ENCODE assay signal across 8 cellular contexts in the genomic region with DNA sequence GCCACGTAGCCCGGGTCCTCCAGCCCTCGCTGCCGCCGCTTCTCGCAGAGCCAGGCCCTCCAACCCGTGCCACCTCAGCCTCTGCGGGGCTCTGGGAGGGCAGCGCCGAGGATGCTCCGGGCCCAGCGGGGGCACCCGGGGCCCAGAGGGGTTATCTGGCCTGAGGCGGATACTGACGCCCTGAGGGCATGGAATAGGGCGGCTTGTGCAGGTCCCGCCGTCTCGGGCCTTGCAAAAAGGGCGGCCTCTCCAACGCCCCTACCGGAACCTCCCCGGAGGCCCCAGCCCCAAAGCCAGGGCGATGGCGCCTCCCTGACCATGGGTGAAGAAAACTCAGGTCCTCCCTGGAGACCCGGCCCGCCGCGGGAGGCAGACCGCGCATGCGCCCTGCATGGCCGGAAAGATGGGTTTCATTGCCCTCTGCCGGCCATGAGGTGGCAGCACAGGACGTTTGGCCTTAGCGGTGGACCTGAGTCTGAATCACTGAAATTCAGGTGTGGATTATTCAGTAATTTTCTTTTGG. TPM values are rescaled to one million over a fixed set of nuclear protein-coding genes. Genes with fewer than 3 reads are reported as not detected.
DNase-seq lines count a peak whose midpoint lies in the region; ATAC-seq and TF ChIP-seq lines count a peak whose summit lies in the region.
"Not testable (repeated sequence)": the region's sequence is repeated elsewhere in the genome, so short reads cannot be mapped to it uniquely, and the experiment has no call there.
"Had no signal": no experiment of that assay in that cellular context is flagged by ENCODE, and none has a peak within 500 bp of the region (broad histone marks: within the 10 kb centered on the region; RNA-seq: fewer than 3 reads in every experiment).

No MANE protein-coding gene starts in this region.

- CTCF ChIA-PET in OCI-LY7 (lab: Charles Lee; ENCODE audit: unreplicated experiment); activated CD8-positive, alpha-beta T cell treated with anti-CD3 and anti-CD28 coated beads, Interleukin-2, amount 10 ng/mL, durations not matched to agents 7 days and 5 days (lab: Charles Lee): not testable (repeated sequence)

- not testable (repeated sequence) for BruUV-seq in OCI-LY7 (replicated peaks; lab: Mats Ljungman, UMichigan)

- DNase-seq in GM13977 (ENCODE audit: low spot score) (peak; percentile 9), breast epithelium (ENCODE audit: low spot score in 2 of 2) (peak; percentile 27 to 61), left ventricle myocardium inferior (peak; percentile 53), natural killer cell (peak; percentile 21)
- DNase-seq in OCI-LY7 (ENCODE audit: low spot score), result not testable (repeated sequence)
- DNase-seq in activated CD8-positive, alpha-beta T cell treated with anti-CD3 and anti-CD28 coated beads, Interleukin-2, amount 10 ng/mL, durations not matched to agents 7 days and 5 days, result peak; percentile 73
- DNase-seq in stimulated activated CD4-positive, alpha-beta T cell treated with anti-CD3 and anti-CD28 coated beads, Interleukin-2, amount 100 ng/mL, for 24 hours, result peak; percentile 67 to 69

- not testable (repeated sequence) for H3K36me3 Mint-ChIP-seq in activated CD8-positive, alpha-beta T cell treated with anti-CD3 and anti-CD28 coated beads, Interleukin-2, amount 10 ng/mL, durations not matched to agents 7 days and 5 days (ENCODE audit: low read depth); natural killer cell

- H3K4me2 ChIP-seq in OCI-LY7 (ENCODE audit: low read length), result not testable (repeated sequence)

- H3K9me3 ChIP-seq in OCI-LY7 (ENCODE audit: low read length); breast epithelium; left ventricle myocardium inferior (replicated peaks): not testable (repeated sequence)

- not testable (repeated sequence) for H3K9me3 Mint-ChIP-seq in activated CD8-positive, alpha-beta T cell treated with anti-CD3 and anti-CD28 coated beads, Interleukin-2, amount 10 ng/mL, durations not matched to agents 7 days and 5 days (ENCODE audit: insufficient read depth); natural killer cell

- not testable (repeated sequence) for H4K20me1 ChIP-seq in OCI-LY7 (ENCODE audit: insufficient read depth, low read length)

- not testable (repeated sequence) for H3K4me1 Mint-ChIP-seq in activated CD8-positive, alpha-beta T cell treated with anti-CD3 and anti-CD28 coated beads, Interleukin-2, amount 10 ng/mL, durations not matched to agents 7 days and 5 days (ENCODE audit: low read depth); natural killer cell

- not testable (repeated sequence) for H3K27me3 Mint-ChIP-seq in activated CD8-positive, alpha-beta T cell treated with anti-CD3 and anti-CD28 coated beads, Interleukin-2, amount 10 ng/mL, durations not matched to agents 7 days and 5 days (ENCODE audit: low read depth)
- peaks cover 0 to 12% of the 10 kb centered on the region in 2 donors for H3K27me3 Mint-ChIP-seq in natural killer cell (ENCODE audit: low read depth in 2 of 2)

- not testable (repeated sequence) for TF ChIP-seq POLR2A in breast epithelium (IDR thresholded peaks at IDR 0.05)

- TF ChIP-seq CTCF in GM13977 (IDR thresholded peaks at IDR 0.05; ENCODE audit: extremely low read depth, insufficient read depth, missing control alignments), result peak; percentile 14
- TF ChIP-seq CTCF in OCI-LY7 (conservative IDR thresholded peaks at IDR 0.05; ENCODE audit: low read length), result 0 out of 2 replicates have a peak, but pooled peaks have one; percentile 17
- TF ChIP-seq CTCF in breast epithelium (IDR thresholded peaks at IDR 0.05), result peak in 2 of 3 donors; percentile 46 to 49
- TF ChIP-seq CTCF in left ventricle myocardium inferior (IDR thresholded peaks at IDR 0.05; ENCODE audit: borderline replicate concordance), result peak; percentile 74
- peak; percentile 62 for TF ChIP-seq CTCF in natural killer cell (IDR thresholded peaks at IDR 0.05)

- not testable (repeated sequence) for H2AFZ ChIP-seq in OCI-LY7 (ENCODE audit: low read length)

- intact Hi-C loops in OCI-LY7 (cut with micrococcal nuclease; ENCODE audit: unreplicated experiment); breast epithelium (cut with DNase I; ENCODE audit: low total_unique reads); left ventricle myocardium inferior (cut with micrococcal nuclease); natural killer cell (cut with micrococcal nuclease): not testable (repeated sequence)

- not testable (repeated sequence) for H3K4me1 ChIP-seq in OCI-LY7 (ENCODE audit: insufficient read depth, low read length, poor library complexity, severe bottlenecking); breast epithelium; left ventricle myocardium inferior

- not testable (repeated sequence) for H3K36me3 ChIP-seq in OCI-LY7 (ENCODE audit: insufficient read depth, low read length); breast epithelium; left ventricle myocardium inferior

- POLR2A ChIA-PET in OCI-LY7 (lab: Charles Lee); activated CD8-positive, alpha-beta T cell treated with anti-CD3 and anti-CD28 coated beads, Interleukin-2, amount 10 ng/mL, durations not matched to agents 7 days and 5 days (lab: Charles Lee): not testable (repeated sequence)

- not testable (repeated sequence) for H3K27ac ChIP-seq in OCI-LY7 (ENCODE audit: low read depth, low read length, poor library complexity, severe bottlenecking); breast epithelium; left ventricle myocardium inferior (replicated peaks)

- in situ Hi-C loops in GM13977 (cut with MboI; ENCODE audit: low pct_unique_long_range_greater_than_20kb, low sequenced_read_pairs, unreplicated experiment), result not testable (repeated sequence)

- H3K4me3 ChIP-seq in OCI-LY7 (ENCODE audit: low read depth, low read length, poor library complexity, severe bottlenecking), result not testable (repeated sequence)
- peak overlapping the region; percentile 22 to 64 (median 51) for H3K4me3 ChIP-seq in breast epithelium
- peak overlapping the region; percentile 62 for H3K4me3 ChIP-seq in left ventricle myocardium inferior

- not testable (repeated sequence) for H3K9me2 ChIP-seq in OCI-LY7 (ENCODE audit: insufficient read depth, low read length)

- H3K4me3 Mint-ChIP-seq in activated CD8-positive, alpha-beta T cell treated with anti-CD3 and anti-CD28 coated beads, Interleukin-2, amount 10 ng/mL, durations not matched to agents 7 days and 5 days, result peak overlapping the region; percentile 67
- peak overlapping the region; percentile 40 for H3K4me3 Mint-ChIP-seq in natural killer cell

- H3K27ac Mint-ChIP-seq in activated CD8-positive, alpha-beta T cell treated with anti-CD3 and anti-CD28 coated beads, Interleukin-2, amount 10 ng/mL, durations not matched to agents 7 days and 5 days; natural killer cell: not testable (repeated sequence)

- ATAC-seq in activated CD8-positive, alpha-beta T cell treated with anti-CD3 and anti-CD28 coated beads, Interleukin-2, amount 10 ng/mL, durations not matched to agents 7 days and 5 days, result peak; percentile 70
- ATAC-seq in natural killer cell, result peak in 1 of 3 donors; percentile 39

- not testable (repeated sequence) for H3K79me2 ChIP-seq in OCI-LY7 (ENCODE audit: insufficient read depth, low read depth, low read length)

- not testable (repeated sequence) for H3K27me3 ChIP-seq in breast epithelium; left ventricle myocardium inferior (ENCODE audit: low read depth)

RNA-seq across cellular contexts. Expression of a gene that starts 18.1 kb away (rescaled TPM):
- not detected in 2 replicates for total RNA-seq in OCI-LY7 (2014; rRNA removed; shearing (Covaris generic))
- total RNA-seq in OCI-LY7 (2022), result not detected in 2 replicates
- not detected for total RNA-seq in activated CD8-positive, alpha-beta T cell treated with anti-CD3 and anti-CD28 coated beads, Interleukin-2, amount 10 ng/mL, durations not matched to agents 7 days and 5 days
- total RNA-seq in breast epithelium, result not detected
- total RNA-seq in left ventricle myocardium inferior, result not detected
- not detected for total RNA-seq in natural killer cell
- total RNA-seq: skeletal muscle tissue had no signal

RNA-seq across cellular contexts. Expression of a gene that starts 27.6 kb away (rescaled TPM):
- not detected in 2 replicates for total RNA-seq in OCI-LY7 (2014; rRNA removed; shearing (Covaris generic))
- total RNA-seq in OCI-LY7 (2022), result not detected in 2 replicates
- not detected for total RNA-seq in activated CD8-positive, alpha-beta T cell treated with anti-CD3 and anti-CD28 coated beads, Interleukin-2, amount 10 ng/mL, durations not matched to agents 7 days and 5 days
- total RNA-seq in breast epithelium, result not detected
- not detected for total RNA-seq in left ventricle myocardium inferior
- not detected for total RNA-seq in natural killer cell
- total RNA-seq: skeletal muscle tissue had no signal

RNA-seq across cellular contexts. Expression of a gene that starts 32.4 kb away (rescaled TPM):
- not detected in 2 replicates for total RNA-seq in OCI-LY7 (2014; rRNA removed; shearing (Covaris generic))
- not detected in 2 replicates for total RNA-seq in OCI-LY7 (2022)
- total RNA-seq in activated CD8-positive, alpha-beta T cell treated with anti-CD3 and anti-CD28 coated beads, Interleukin-2, amount 10 ng/mL, durations not matched to agents 7 days and 5 days, result not detected
- total RNA-seq in breast epithelium, result not detected
- not detected for total RNA-seq in left ventricle myocardium inferior
- not detected for total RNA-seq in natural killer cell
- total RNA-seq: skeletal muscle tissue had no signal

RNA-seq across cellular contexts. Expression of a gene that starts 37.1 kb away (rescaled TPM):
- not detected in 2 replicates for total RNA-seq in OCI-LY7 (2014; rRNA removed; shearing (Covaris generic))
- total RNA-seq in OCI-LY7 (2022) (not detected in 2 replicates), breast epithelium (not detected), left ventricle myocardium inferior (not detected), natural killer cell (not detected)
- total RNA-seq in activated CD8-positive, alpha-beta T cell treated with anti-CD3 and anti-CD28 coated beads, Interleukin-2, amount 10 ng/mL, durations not matched to agents 7 days and 5 days, result not detected
- total RNA-seq: skeletal muscle tissue had no signal

RNA-seq across cellular contexts. Expression of a gene that starts 41.9 kb away (rescaled TPM):
- not detected in 2 replicates for total RNA-seq in OCI-LY7 (2014; rRNA removed; shearing (Covaris generic))
- total RNA-seq in OCI-LY7 (2022) (not detected in 2 replicates), breast epithelium (not detected), left ventricle myocardium inferior (not detected), natural killer cell (not detected)
- total RNA-seq in activated CD8-positive, alpha-beta T cell treated with anti-CD3 and anti-CD28 coated beads, Interleukin-2, amount 10 ng/mL, durations not matched to agents 7 days and 5 days, result not detected
- total RNA-seq: skeletal muscle tissue had no signal

Comparison
In these comparisons a context has a peak if more than half of its experiments do, and no peak if none do; other contexts are left out.
1. CTCF ChIP-seq: peak in every context shown above with its lines; median percentile 74 in left ventricle myocardium inferior; 62 in natural killer cell; 48 in breast epithelium; 17 in OCI-LY7; 14 in GM13977.